Comparison of ENCODE assay signal across 8 cellular contexts in genomic region chr10:26486985-26487850, GRCh38. TPM values are rescaled to one million over a fixed set of nuclear protein-coding genes. Genes with fewer than 3 reads are reported as not detected.
DNase-seq lines count a peak whose midpoint lies in the region; ATAC-seq, FAIRE-seq and TF ChIP-seq lines count a peak whose summit lies in the region.

No MANE protein-coding gene starts in this region.

- no peak overlapping the region for H3K4me2 ChIP-seq in HepG2 (ENCODE audit: low read depth, low read length)

- FAIRE-seq in HepG2 (lab: Jason Lieb, UNC): no peak

- POLR2A ChIA-PET in HepG2 (lab: Yijun Ruan, JAX): no interaction called here

- TF ChIP-seq CTCF in GM12864 (IDR thresholded peaks at IDR 0.05; ENCODE audit: low read depth, low read length, missing control alignments) (no peak), Peyer's patch (IDR thresholded peaks at IDR 0.05) (no peak), HepG2 (CRISPR knock-in tag; IDR thresholded peaks at IDR 0.05) (no peak), BE2C (IDR thresholded peaks at IDR 0.05; ENCODE audit: low read depth, low read length) (no peak)

- peaks cover 12% of the 10 kb centered on the region for H3K36me3 Mint-ChIP-seq in activated naive CD8-positive, alpha-beta T cell

- ATAC-seq in HG02642 (IDR thresholded peaks at IDR 0.05; ENCODE audit: poor library complexity, unreplicated experiment) (peak; percentile 86), HepG2 (no peak)

- DNase-seq in GM12864 (ENCODE audit: low read depth) (peak; percentile 58), Peyer's patch (peak in 2 of 3 donors; percentile 41 to 65), HepG2 (ENCODE audit: low spot score) (peak; percentile 3), RPMI8226 (no peak), BE2C (no peak)
- peak; percentile 50 to 63 for DNase-seq in stimulated activated CD8-positive, alpha-beta memory T cell treated with anti-CD3 and anti-CD28 coated beads, Interleukin-7, amount 100 ng/mL, for 4 hours (ENCODE audit: low read depth in 2 of 2)

- TF ChIP-seq POLR2A in Peyer's patch (IDR thresholded peaks at IDR 0.05) (no peak), HepG2 (IDR thresholded peaks at IDR 0.05; ENCODE audit: insufficient read depth in 1 of 2, low read depth in 2 of 2, low read length in 2 of 2) (no peak)

- intact Hi-C loops in HepG2 (cut with micrococcal nuclease; ENCODE audit: unreplicated experiment): no loop called here

- H2AFZ ChIP-seq in HepG2 (ENCODE audit: low read length): no peak overlapping the region

- in situ Hi-C loops in HepG2 (cut with HindIII; ENCODE audit: extremely low pct_ligation_motif_present, low pct_unique_long_range_greater_than_20kb): no loop called here

- TF ChIP-seq EP300 in HepG2 (IDR thresholded peaks at IDR 0.05; ENCODE audit: low read depth in 2 of 2, low read length in 2 of 2): no peak
- no peak for TF ChIP-seq EP300 in HepG2 (CRISPR knock-in tag; IDR thresholded peaks at IDR 0.05; ENCODE audit: borderline replicate concordance)

- WGBS in HepG2 (ENCODE audit: low lambda C conversion rate): 9% methylated on average over 11 of the region's 11 CpGs

- peak overlapping the region; percentile 86 for H3K4me3 Mint-ChIP-seq in activated naive CD8-positive, alpha-beta T cell

- H3K36me3 ChIP-seq in Peyer's patch (no peaks in the 10 kb centered on the region), HepG2 (replicated peaks in 1 of 2; ENCODE audit: control insufficient read depth in 1 of 2, insufficient read depth in 2 of 2, low read length in 2 of 2) (no peaks in the 10 kb centered on the region), BE2C (no peaks in the 10 kb centered on the region)

- no peak overlapping the region for H3K9ac ChIP-seq in HepG2 (ENCODE audit: insufficient read depth, low read depth, low read length)

- H3K27me3 Mint-ChIP-seq in activated naive CD8-positive, alpha-beta T cell: no peaks in the 10 kb centered on the region

- H3K27me3 ChIP-seq in Peyer's patch (no peaks in the 10 kb centered on the region), HepG2 (ENCODE audit: control insufficient read depth in 1 of 2, insufficient read depth in 2 of 2, low read length in 2 of 2) (peaks cover 0 to 5% of the 10 kb centered on the region in 2 experiments; a peak in 1 of 5 replicates), BE2C (no peaks in the 10 kb centered on the region)

- H4K20me1 ChIP-seq in HepG2 (ENCODE audit: insufficient read depth, low read length): no peaks in the 10 kb centered on the region

- peak overlapping the region; percentile 99 for H3K27ac Mint-ChIP-seq in activated naive CD8-positive, alpha-beta T cell

- peaks cover 81% of the 10 kb centered on the region for H3K4me1 Mint-ChIP-seq in activated naive CD8-positive, alpha-beta T cell (ENCODE audit: low read depth)

- H3K27ac ChIP-seq in Peyer's patch (peak overlapping the region; percentile 49 to 82 (median 54)), HepG2 (ENCODE audit: extremely low read length, insufficient read depth, low read length) (no peak overlapping the region)

- H3K9me3 Mint-ChIP-seq in activated naive CD8-positive, alpha-beta T cell (ENCODE audit: low read depth): no peaks in the 10 kb centered on the region

- H3K9me3 ChIP-seq in Peyer's patch (no peaks in the 10 kb centered on the region), HepG2 (ENCODE audit: low read length) (no peaks in the 10 kb centered on the region), BE2C (no peaks in the 10 kb centered on the region)

- no TSS peak for BruUV-seq in HepG2 (replicated peaks; lab: Mats Ljungman, UMichigan)

- H3K4me1 ChIP-seq in Peyer's patch (peaks cover 0 to 29% (median 2%) of the 10 kb centered on the region in 4 donors), HepG2 (ENCODE audit: insufficient read depth, low read length) (peaks cover 13% of the 10 kb centered on the region; the same call in 1 of the 2 replicates), BE2C (no peaks in the 10 kb centered on the region)

- no peak for TF ChIP-seq RAD21 in HepG2 (CRISPR knock-in tag; IDR thresholded peaks at IDR 0.05)

- no peaks in the 10 kb centered on the region for H3K79me2 ChIP-seq in HepG2 (ENCODE audit: insufficient read depth, low read length)

- no peak overlapping the region; the same call in 1 of the 2 replicates for H3K4me3 ChIP-seq in GM12864 (ENCODE audit: low read depth, low read length)
- no peak overlapping the region for H3K4me3 ChIP-seq in Peyer's patch
- H3K4me3 ChIP-seq in HepG2 (replicated peaks in 1 of 3; ENCODE audit: insufficient read depth in 1 of 3, low read depth in 2 of 3, low read length in 3 of 3): no peak overlapping the region
- no peak overlapping the region for H3K4me3 ChIP-seq in BE2C (ENCODE audit: low read depth, low read length)

- CTCF ChIA-PET in HepG2 (lab: Yijun Ruan, JAX; ENCODE audit: low intra/inter-chr PET ratio, low total read pairs): no interaction called here

TF ChIP-seq in HepG2, 621 proteins besides CTCF, POLR2A, EP300 and RAD21:
- TF ChIP-seq ZNF432 (CRISPR knock-in tag; IDR thresholded peaks at IDR 0.05; ENCODE audit: borderline replicate concordance): no peak
- TF ChIP-seq SMAD9 (CRISPR knock-in tag; IDR thresholded peaks at IDR 0.05): no peak
- TF ChIP-seq CREB1 (IDR thresholded peaks at IDR 0.05): 0 out of 2 replicates have a peak, but pooled peaks have one; percentile 14
- TF ChIP-seq CREB1 (CRISPR knock-in tag; IDR thresholded peaks at IDR 0.05): no peak
- TF ChIP-seq TARDBP (CRISPR knock-in tag; IDR thresholded peaks at IDR 0.05): no peak

RNA-seq across cellular contexts. Expression of gene APBB1IP, which starts 49.1 kb away (rescaled TPM):
- total RNA-seq in Peyer's patch (10 to 100 TPM in 1 of 4 donors, 1 to 10 TPM in 3; 3.3 to 32.2 (median 4.9) TPM), HepG2 (2016; rRNA removed; fragmentation: Illumina TruSeq; extraction: Trizol) (not detected in 2 replicates)
- not detected in 2 replicates for total RNA-seq in HepG2 (2016; cell fraction: cytosol; rRNA removed; fragmentation: Illumina TruSeq; extraction: Trizol; ENCODE audit: low read depth)
- not detected in 2 replicates for total RNA-seq in HepG2 (2016; cell fraction: insoluble cytoplasmic fraction; rRNA removed; fragmentation: Illumina TruSeq; extraction: Trizol)
- not detected in 2 replicates for total RNA-seq in HepG2 (2016; cell fraction: membrane; rRNA removed; fragmentation: Illumina TruSeq; extraction: Trizol)
- not detected in 2 replicates for total RNA-seq in HepG2 (2016; cell fraction: nucleus; rRNA removed; fragmentation: Illumina TruSeq; extraction: Trizol)
- polyA plus RNA-seq in HepG2 (2011; rRNA removed): 0.08 TPM in 1 of 2 replicates, not detected in the other
- not detected in 2 replicates for polyA plus RNA-seq in HepG2 (2011; cell fraction: cytosol; rRNA removed)
- polyA plus RNA-seq in HepG2 (2011; cell fraction: nucleus; rRNA removed): not detected in 2 replicates
- not detected in 2 replicates for polyA plus RNA-seq in HepG2 (2012)
- not detected in 2 replicates for polyA plus RNA-seq in HepG2 (2016; cell fraction: cytosol; fragmentation: Illumina TruSeq; extraction: Trizol; ENCODE audit: low read depth)
- not detected in 2 replicates for polyA plus RNA-seq in HepG2 (2016; cell fraction: insoluble cytoplasmic fraction; fragmentation: Illumina TruSeq; extraction: Trizol; ENCODE audit: low read depth)
- not detected in 2 replicates for polyA plus RNA-seq in HepG2 (2016; cell fraction: membrane; fragmentation: Illumina TruSeq; extraction: Trizol; ENCODE audit: low read depth)
- polyA plus RNA-seq in HepG2 (2016; cell fraction: nucleus; fragmentation: Illumina TruSeq; extraction: Trizol; ENCODE audit: insufficient read depth, low read depth): not detected in 2 replicates
- 0.05 TPM in 1 of 2 replicates, not detected in the other for polyA minus RNA-seq in HepG2 (2011; rRNA and poly(A)+ RNA removed; ENCODE audit: low replicate concordance)
- not detected in 2 replicates for polyA minus RNA-seq in HepG2 (2011; cell fraction: cytosol; rRNA and poly(A)+ RNA removed)
- not detected in 2 replicates for polyA minus RNA-seq in HepG2 (2011; cell fraction: nucleus; rRNA and poly(A)+ RNA removed)
- polyA plus RNA-seq in BE2C (2012; ENCODE audit: insufficient read depth, insufficient read length, low read depth): not detected

Comparison
In these comparisons a context has a peak if more than half of its experiments do, and no peak if none do; other contexts are left out.
1. DNase-seq: peak in GM12864 (single experiment), Peyer's patch (2 of 3), HepG2 (single experiment) and stimulated activated CD8-positive, alpha-beta memory T cell treated with anti-CD3 and anti-CD28 coated beads, Interleukin-7, amount 100 ng/mL, for 4 hours (2 of 2); none in RPMI8226 (single experiment) and BE2C (single experiment).